36 cellular contexts compared by ENCODE assay signal in the genomic region with DNA sequence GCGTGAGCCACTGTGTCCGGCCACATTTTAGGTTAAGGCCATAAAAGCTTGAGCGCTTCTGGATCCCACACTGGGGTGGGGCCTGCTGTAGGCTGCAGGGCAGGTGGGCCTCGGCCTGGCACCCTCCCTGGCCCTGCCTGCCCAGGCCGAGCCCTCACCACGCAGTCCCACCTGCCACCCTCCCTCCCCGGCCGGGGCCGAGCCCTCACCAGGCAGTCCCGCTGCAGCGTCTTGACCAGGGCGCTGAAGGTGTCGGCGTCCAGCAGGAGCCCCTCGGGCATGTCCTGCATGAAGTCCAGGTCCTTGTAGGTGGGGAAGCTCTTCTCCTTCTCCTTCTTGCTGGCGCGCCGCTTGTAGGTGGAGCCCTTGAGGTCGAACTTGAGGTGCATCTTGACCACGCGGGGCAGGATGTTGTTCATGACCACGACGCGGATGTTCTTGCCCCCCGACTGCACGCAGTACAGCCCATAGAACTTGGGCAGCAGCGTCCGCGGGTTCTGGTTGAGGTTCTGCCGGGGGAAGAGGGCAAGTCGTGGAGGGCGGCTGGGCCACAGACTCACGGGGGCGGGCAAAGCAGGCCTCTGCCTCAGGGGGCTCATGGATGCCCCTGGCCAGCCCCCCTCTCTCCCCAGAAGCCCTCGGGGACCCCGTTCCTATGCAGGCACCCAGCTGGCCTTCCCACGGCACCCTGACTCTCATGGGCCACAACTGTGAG. TPM values are rescaled to one million over a fixed set of nuclear protein-coding genes. Genes with fewer than 3 reads are reported as not detected.
"Had no signal": no experiment of that assay in that cellular context is flagged by ENCODE, and none has a peak within 500 bp of the region (broad histone marks: within the 10 kb centered on the region; RNA-seq: fewer than 3 reads in every experiment).

No MANE protein-coding gene starts in this region.

- H3K36me3 ChIP-seq: colonic mucosa had no signal

- H3K9me3 Mint-ChIP-seq: activated CD4-positive, alpha-beta memory T cell treated with anti-CD3 and anti-CD28 coated beads for 36 hours; activated CD4-positive, alpha-beta T cell treated with anti-CD3 and anti-CD28 coated beads, Interleukin-2, amount 10 ng/mL, durations not matched to agents 24 days and 14 days; activated naive CD4-positive, alpha-beta T cell treated with anti-CD3 and anti-CD28 coated beads, Interleukin-2, amount 10 ng/mL, durations not matched to agents 7 days and 5 days; activated naive CD4-positive, alpha-beta T cell treated with anti-CD3 and anti-CD28 coated beads, Interleukin-2, amount 50 U/mL, for 72 hours; activated naive CD8-positive, alpha-beta T cell treated with anti-CD3 and anti-CD28 coated beads, Interleukin-2, amount 10 ng/mL, durations not matched to agents 7 days and 5 days; T-helper 2 cell treated with Interferon-gamma antibody and Interleukin-4, amounts not matched to agents 5 μg/mL and 100 μg/mL, for 36 hours had no signal

- H3K4me3 ChIP-seq: ascending aorta, breast epithelium, cardiac muscle cell, colonic mucosa, esophagus squamous epithelium, gastroesophageal sphincter had no signal

- H3K27ac ChIP-seq: ascending aorta, breast epithelium, cardiac muscle cell, colonic mucosa, epithelial cell of prostate, esophagus squamous epithelium, gastroesophageal sphincter had no signal

- FAIRE-seq: endometrium, endothelial cell of umbilical vein had no signal

- H3K27me3 ChIP-seq: ascending aorta, breast epithelium, cardiac muscle cell, colonic mucosa, esophagus squamous epithelium, gastroesophageal sphincter had no signal

- H3K9me3 ChIP-seq: ascending aorta, breast epithelium, colonic mucosa, esophagus squamous epithelium, gastroesophageal sphincter had no signal

- ATAC-seq: activated CD4-positive, alpha-beta T cell treated with anti-CD3 and anti-CD28 coated beads for 36 hours; activated CD8-positive, alpha-beta memory T cell treated with anti-CD3 and anti-CD28 coated beads, Interleukin-2, amount 10 ng/mL, durations not matched to agents 7 days and 5 days; activated CD8-positive, alpha-beta T cell treated with anti-CD3 and anti-CD28 coated beads, Interleukin-2, amount 10 ng/mL, durations not matched to agents 7 days and 5 days; activated naive CD4-positive, alpha-beta T cell treated with anti-CD3 and anti-CD28 coated beads, Interleukin-2, amount 50 U/mL, for 72 hours; gastroesophageal sphincter; T-helper 17 cell had no signal

- H3K4me3 Mint-ChIP-seq: activated CD4-positive, alpha-beta memory T cell treated with anti-CD3 and anti-CD28 coated beads for 36 hours; activated CD4-positive, alpha-beta T cell treated with anti-CD3 and anti-CD28 coated beads for 36 hours; activated CD4-positive, alpha-beta T cell treated with anti-CD3 and anti-CD28 coated beads, Interleukin-2, amount 10 ng/mL, durations not matched to agents 24 days and 14 days; activated CD8-positive, alpha-beta memory T cell treated with anti-CD3 and anti-CD28 coated beads, Interleukin-2, amount 10 ng/mL, durations not matched to agents 7 days and 5 days; activated CD8-positive, alpha-beta T cell treated with anti-CD3 and anti-CD28 coated beads, Interleukin-2, amount 10 ng/mL, durations not matched to agents 7 days and 5 days; activated naive CD4-positive, alpha-beta T cell treated with anti-CD3 and anti-CD28 coated beads, Interleukin-2, amount 10 ng/mL, durations not matched to agents 7 days and 5 days; activated naive CD8-positive, alpha-beta T cell treated with anti-CD3 and anti-CD28 coated beads, Interleukin-2, amount 10 ng/mL, durations not matched to agents 7 days and 5 days; brain; T-helper 17 cell; T-helper 2 cell treated with Interferon-gamma antibody and Interleukin-4, amounts not matched to agents 5 μg/mL and 100 μg/mL, for 36 hours had no signal

- H3K27me3 Mint-ChIP-seq: activated CD4-positive, alpha-beta memory T cell treated with anti-CD3 and anti-CD28 coated beads for 36 hours; activated CD4-positive, alpha-beta T cell treated with anti-CD3 and anti-CD28 coated beads for 36 hours; activated CD4-positive, alpha-beta T cell treated with anti-CD3 and anti-CD28 coated beads, Interleukin-2, amount 10 ng/mL, durations not matched to agents 24 days and 14 days; activated CD8-positive, alpha-beta memory T cell treated with anti-CD3 and anti-CD28 coated beads, Interleukin-2, amount 10 ng/mL, durations not matched to agents 7 days and 5 days; activated naive CD4-positive, alpha-beta T cell treated with anti-CD3 and anti-CD28 coated beads, Interleukin-2, amount 10 ng/mL, durations not matched to agents 7 days and 5 days; activated naive CD8-positive, alpha-beta T cell treated with anti-CD3 and anti-CD28 coated beads, Interleukin-2, amount 10 ng/mL, durations not matched to agents 7 days and 5 days; brain; T-helper 17 cell had no signal

- H3K27ac Mint-ChIP-seq: activated CD4-positive, alpha-beta memory T cell treated with anti-CD3 and anti-CD28 coated beads for 36 hours; activated CD4-positive, alpha-beta T cell treated with anti-CD3 and anti-CD28 coated beads for 36 hours; activated CD4-positive, alpha-beta T cell treated with anti-CD3 and anti-CD28 coated beads, Interleukin-2, amount 10 ng/mL, durations not matched to agents 24 days and 14 days; activated CD8-positive, alpha-beta memory T cell treated with anti-CD3 and anti-CD28 coated beads, Interleukin-2, amount 10 ng/mL, durations not matched to agents 7 days and 5 days; activated CD8-positive, alpha-beta T cell treated with anti-CD3 and anti-CD28 coated beads, Interleukin-2, amount 10 ng/mL, durations not matched to agents 7 days and 5 days; activated naive CD4-positive, alpha-beta T cell treated with anti-CD3 and anti-CD28 coated beads, Interleukin-2, amount 10 ng/mL, durations not matched to agents 7 days and 5 days; activated naive CD8-positive, alpha-beta T cell treated with anti-CD3 and anti-CD28 coated beads, Interleukin-2, amount 10 ng/mL, durations not matched to agents 7 days and 5 days; brain; T-helper 17 cell; T-helper 2 cell treated with Interferon-gamma antibody and Interleukin-4, amounts not matched to agents 5 μg/mL and 100 μg/mL, for 36 hours had no signal

- DNase-seq: activated CD4-positive, alpha-beta T cell treated with anti-CD3 and anti-CD28 coated beads, Interleukin-2, amount 10 ng/mL, durations not matched to agents 24 days and 14 days; activated CD4-positive, CD25-positive, alpha-beta regulatory T cell; activated CD4-positive, CD25-positive, alpha-beta regulatory T cell treated with anti-CD3 and anti-CD28 coated beads, Interleukin-2, amount 50 U/mL, for 72 hours; activated CD8-positive, alpha-beta memory T cell treated with anti-CD3 and anti-CD28 coated beads, Interleukin-2, amount 10 ng/mL, durations not matched to agents 7 days and 5 days; activated CD8-positive, alpha-beta memory T cell treated with anti-CD3 and anti-CD28 coated beads, Interleukin-2, amount 50 U/mL, for 4 hours; activated CD8-positive, alpha-beta T cell treated with anti-CD3 and anti-CD28 coated beads, Interleukin-2, amount 10 ng/mL, durations not matched to agents 7 days and 5 days; activated gamma-delta T cell; activated naive CD4-positive, alpha-beta T cell; activated naive CD4-positive, alpha-beta T cell treated with anti-CD3 and anti-CD28 coated beads, Interleukin-2, amount 10 ng/mL, durations not matched to agents 7 days and 5 days; activated naive CD8-positive, alpha-beta T cell treated with anti-CD3 and anti-CD28 coated beads, Interleukin-2, amount 10 ng/mL, durations not matched to agents 7 days and 5 days; activated T-cell treated with anti-CD3 and anti-CD28 coated beads, Interleukin-2, amount 50 U/mL, for 1 hour; activated T-cell treated with anti-CD3 and anti-CD28 coated beads, Interleukin-2, amount 50 U/mL, for 48 hours; central memory CD4-positive, alpha-beta T cell; cerebellar nuclear complex; colonic mucosa; effector CD8-positive, alpha-beta T cell; esophagus squamous epithelium; foreskin melanocyte; T-helper 1 cell; T-helper 17 cell; T1000 had no signal

- H3K4me1 ChIP-seq: ascending aorta, colonic mucosa had no signal

- H3K4me1 Mint-ChIP-seq: activated CD4-positive, alpha-beta T cell treated with anti-CD3 and anti-CD28 coated beads for 36 hours; activated CD4-positive, alpha-beta T cell treated with anti-CD3 and anti-CD28 coated beads, Interleukin-2, amount 10 ng/mL, durations not matched to agents 24 days and 14 days; activated naive CD4-positive, alpha-beta T cell treated with anti-CD3 and anti-CD28 coated beads, Interleukin-2, amount 10 ng/mL, durations not matched to agents 7 days and 5 days; activated naive CD8-positive, alpha-beta T cell treated with anti-CD3 and anti-CD28 coated beads, Interleukin-2, amount 10 ng/mL, durations not matched to agents 7 days and 5 days; brain; T-helper 17 cell had no signal

RNA-seq across cellular contexts. Expression of gene TJP3, which starts 54.9 kb away (rescaled TPM):
- total RNA-seq: activated CD4-positive, alpha-beta T cell treated with anti-CD3 and anti-CD28 coated beads, Interleukin-2, amount 10 ng/mL, durations not matched to agents 24 days and 14 days; endothelial cell of umbilical vein; fibroblast of lung; fibroblast of villous mesenchyme; glomerular endothelial cell had no signal
- polyA plus RNA-seq: fibroblast of lung had no signal
